13 cellular contexts compared by ENCODE assay signal in genomic region chr9:28961625-28962024, GRCh38.
A peak's percentile ranks its signal among the peaks of the same experiment; 100 is the strongest.
DNase-seq lines count a peak whose midpoint lies in the region; ATAC-seq lines count a peak whose summit lies in the region.
"Had no signal": no experiment of that assay in that cellular context is flagged by ENCODE, and none has a peak within 500 bp of the region (broad histone marks: within the 10 kb centered on the region; RNA-seq: fewer than 3 reads in every experiment).

No MANE protein-coding gene starts in this region.

- no peak overlapping the region for H4K5ac ChIP-seq in mesendoderm (ENCODE audit: low read length)

- no peak overlapping the region for H3K9ac ChIP-seq in mesendoderm (ENCODE audit: low read length)

- no peak overlapping the region for H3K56ac ChIP-seq in mesendoderm (ENCODE audit: low read length)

- no peaks in the 10 kb centered on the region for H3K36me3 Mint-ChIP-seq in activated naive CD8-positive, alpha-beta T cell treated with anti-CD3 and anti-CD28 coated beads, Interleukin-2, amount 50 U/mL, for 24 hours (ENCODE audit: low read depth)

- peak; percentile 67 for DNase-seq in NCI-H82 (lab: John Stamatoyannopoulos, UW)
- DNase-seq in NCI-H82 treated with DMSO at 0.1 percent for 48 hours (lab: John Stamatoyannopoulos, UW; ENCODE audit: unreplicated experiment): no peak
- DNase-seq in NCI-H69 (lab: John Stamatoyannopoulos, UW): peak; percentile 83
- peak; percentile 3 for DNase-seq in mesendoderm
- no peak for DNase-seq in stimulated activated CD4-positive, alpha-beta T cell treated with anti-CD3 and anti-CD28 coated beads, Interleukin-4, amount 100 ng/mL, for 1 hour
- DNase-seq in substantia nigra (lab: John Stamatoyannopoulos, UW): no peak
- no peak for DNase-seq in effector CD8-positive, alpha-beta T cell (lab: John Stamatoyannopoulos, UW)
- no peak for DNase-seq in activated naive CD8-positive, alpha-beta T cell treated with anti-CD3 and anti-CD28 coated beads, Interleukin-2, amount 50 U/mL, for 24 hours
- DNase-seq: C1 segment of cervical spinal cord; Calu3; CD4-positive, alpha-beta T cell; DMS79 had no signal

- H3K9me3 Mint-ChIP-seq in activated naive CD8-positive, alpha-beta T cell treated with anti-CD3 and anti-CD28 coated beads, Interleukin-2, amount 50 U/mL, for 24 hours: no peaks in the 10 kb centered on the region
- H3K9me3 Mint-ChIP-seq: CD4-positive, alpha-beta T cell had no signal

- H4K8ac ChIP-seq in mesendoderm (ENCODE audit: low read depth, low read length): no peak overlapping the region

- H3K36me3 ChIP-seq in mesendoderm (ENCODE audit: control insufficient read depth, insufficient read depth, low read length): no peaks in the 10 kb centered on the region

- no peaks in the 10 kb centered on the region for H3K4me1 Mint-ChIP-seq in activated naive CD8-positive, alpha-beta T cell treated with anti-CD3 and anti-CD28 coated beads, Interleukin-2, amount 50 U/mL, for 24 hours
- H3K4me1 Mint-ChIP-seq: B cell had no signal

- no peak overlapping the region for H3K18ac ChIP-seq in mesendoderm (ENCODE audit: low read length)

- WGBS in mesendoderm (ENCODE audit: extremely low coverage, insufficient coverage, low lambda C conversion rate): no CpG with 5 or more reads among the region's 3 CpGs

- no peak overlapping the region for H3K27ac ChIP-seq in mesendoderm (ENCODE audit: low read depth, low read length)
- H3K27ac ChIP-seq in substantia nigra (ENCODE audit: low read depth, low read length, poor library complexity, severe bottlenecking): no peak overlapping the region

- H2AK5ac ChIP-seq in mesendoderm (ENCODE audit: low read length): no peak overlapping the region

- no peak overlapping the region for H2BK5ac ChIP-seq in mesendoderm (ENCODE audit: low read length)

- no peak overlapping the region for H3K27ac Mint-ChIP-seq in activated naive CD8-positive, alpha-beta T cell treated with anti-CD3 and anti-CD28 coated beads, Interleukin-2, amount 50 U/mL, for 24 hours
- H3K27ac Mint-ChIP-seq: B cell; CD4-positive, alpha-beta T cell had no signal

- H3K4me3 Mint-ChIP-seq in activated naive CD8-positive, alpha-beta T cell treated with anti-CD3 and anti-CD28 coated beads, Interleukin-2, amount 50 U/mL, for 24 hours: no peak overlapping the region
- H3K4me3 Mint-ChIP-seq: B cell; CD4-positive, alpha-beta T cell had no signal

- ATAC-seq in activated naive CD8-positive, alpha-beta T cell treated with anti-CD3 and anti-CD28 coated beads, Interleukin-2, amount 50 U/mL, for 24 hours: no peak

- no peaks in the 10 kb centered on the region for H3K4me1 ChIP-seq in mesendoderm (ENCODE audit: control insufficient read depth, low read depth, low read length)

- no peak overlapping the region for H3K23ac ChIP-seq in mesendoderm (ENCODE audit: low read length)

- H3K4ac ChIP-seq in mesendoderm (ENCODE audit: low read depth, low read length): no peak overlapping the region

- H3K4me3 ChIP-seq in mesendoderm (ENCODE audit: low read length): no peak overlapping the region

- H3K79me2 ChIP-seq in mesendoderm (ENCODE audit: control insufficient read depth, insufficient read depth, low read length): no peaks in the 10 kb centered on the region

- no peaks in the 10 kb centered on the region for H3K27me3 Mint-ChIP-seq in activated naive CD8-positive, alpha-beta T cell treated with anti-CD3 and anti-CD28 coated beads, Interleukin-2, amount 50 U/mL, for 24 hours
- H3K27me3 Mint-ChIP-seq: B cell; CD4-positive, alpha-beta T cell had no signal

- no peak overlapping the region for H3K4me2 ChIP-seq in mesendoderm (ENCODE audit: low read length)

- no peak overlapping the region for H2BK15ac ChIP-seq in mesendoderm (replicated peaks; ENCODE audit: low read depth)

- no peaks in the 10 kb centered on the region for H3K79me1 ChIP-seq in mesendoderm (ENCODE audit: low read length)

- H2BK120ac ChIP-seq in mesendoderm (ENCODE audit: low read depth, low read length): no peak overlapping the region

- H3K27me3 ChIP-seq in mesendoderm (ENCODE audit: insufficient read depth, low read length, poor library complexity): no peaks in the 10 kb centered on the region

Comparison
In these comparisons a context has a peak if more than half of its experiments do, and no peak if none do; other contexts are left out.
1. DNase-seq: peak in NCI-H82 (single experiment), NCI-H69 (single experiment) and mesendoderm (single experiment); none in NCI-H82 treated with DMSO at 0.1 percent for 48 hours (single experiment), stimulated activated CD4-positive, alpha-beta T cell treated with anti-CD3 and anti-CD28 coated beads, Interleukin-4, amount 100 ng/mL, for 1 hour (single experiment), substantia nigra (0 of 49), effector CD8-positive, alpha-beta T cell (single experiment) and activated naive CD8-positive, alpha-beta T cell treated with anti-CD3 and anti-CD28 coated beads, Interleukin-2, amount 50 U/mL, for 24 hours (single experiment).